1 cellular context compared by ENCODE assay signal in the genomic region with DNA sequence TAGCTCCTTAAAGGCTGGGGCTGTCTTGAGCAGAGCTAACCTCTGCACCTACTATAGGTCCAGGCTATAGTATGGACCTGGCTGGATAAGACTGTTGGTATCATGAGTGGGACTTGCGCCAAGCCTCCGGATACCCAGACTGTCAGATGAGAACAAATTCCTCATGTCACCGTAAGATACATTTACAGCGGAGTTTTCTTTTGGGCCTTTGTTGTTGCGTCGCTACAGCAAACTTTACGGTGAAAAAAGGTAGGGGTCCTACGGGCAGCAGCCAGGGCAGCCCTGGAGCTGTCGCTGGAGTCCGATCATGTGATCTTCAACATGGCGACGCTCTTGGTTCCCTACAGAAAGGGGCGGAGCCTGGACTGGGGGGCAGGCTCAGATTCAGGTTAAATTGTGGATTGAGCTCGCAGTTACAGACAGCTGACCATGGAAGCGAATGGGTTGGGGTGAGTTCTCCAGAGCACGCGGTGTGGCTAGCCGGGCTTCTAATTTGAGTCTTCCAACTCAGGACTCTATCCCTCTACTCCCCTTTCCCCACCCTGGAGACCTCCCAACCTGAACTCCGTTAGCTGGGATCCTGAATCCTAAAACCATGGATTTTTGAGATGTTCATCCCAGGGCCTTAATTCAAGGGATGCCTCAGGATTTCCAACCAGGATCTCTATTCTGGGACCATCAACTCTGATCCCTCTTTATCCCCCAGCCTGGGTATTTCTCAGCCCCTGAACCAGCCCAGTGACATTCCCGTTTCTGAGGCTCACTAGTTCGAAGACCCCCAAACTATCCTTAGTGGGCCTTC.
TF ChIP-seq lines count a peak whose summit lies in the region.

UROD (plus strand) TSS at position 418 of the 802 bp plus-strand sequence; CDS start at position 430, 12 bp downstream.

TF ChIP-seq in HepG2, 621 proteins besides CTCF, POLR2A, EP300 and RAD21 (continued from another document and continues in another):
- TF ChIP-seq, protein P1, sequence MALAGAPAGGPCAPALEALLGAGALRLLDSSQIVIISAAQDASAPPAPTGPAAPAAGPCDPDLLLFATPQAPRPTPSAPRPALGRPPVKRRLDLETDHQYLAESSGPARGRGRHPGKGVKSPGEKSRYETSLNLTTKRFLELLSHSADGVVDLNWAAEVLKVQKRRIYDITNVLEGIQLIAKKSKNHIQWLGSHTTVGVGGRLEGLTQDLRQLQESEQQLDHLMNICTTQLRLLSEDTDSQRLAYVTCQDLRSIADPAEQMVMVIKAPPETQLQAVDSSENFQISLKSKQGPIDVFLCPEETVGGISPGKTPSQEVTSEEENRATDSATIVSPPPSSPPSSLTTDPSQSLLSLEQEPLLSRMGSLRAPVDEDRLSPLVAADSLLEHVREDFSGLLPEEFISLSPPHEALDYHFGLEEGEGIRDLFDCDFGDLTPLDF (CRISPR knock-in tag; IDR thresholded peaks at IDR 0.05): no peak
- TF ChIP-seq SAP130 (CRISPR knock-in tag; IDR thresholded peaks at IDR 0.05; ENCODE audit: low read depth) (peak; percentile 98), IKZF4 (CRISPR knock-in tag; IDR thresholded peaks at IDR 0.05; ENCODE audit: borderline replicate concordance, low read depth, not compliant biosample characterization) (no peak), JUND (CRISPR knock-in tag; IDR thresholded peaks at IDR 0.05) (no peak), RBAK (CRISPR knock-in tag; IDR thresholded peaks at IDR 0.05) (no peak), ZNF879 (CRISPR knock-in tag; IDR thresholded peaks at IDR 0.05) (no peak), ZNF703 (CRISPR knock-in tag; IDR thresholded peaks at IDR 0.05; ENCODE audit: borderline replicate concordance) (no peak), XBP1 (CRISPR knock-in tag; IDR thresholded peaks at IDR 0.05) (no peak), SSRP1 (CRISPR knock-in tag; IDR thresholded peaks at IDR 0.05) (no peak), NR0B2 (CRISPR knock-in tag; IDR thresholded peaks at IDR 0.05) (no peak), ELF4 (CRISPR knock-in tag; IDR thresholded peaks at IDR 0.05; ENCODE audit: borderline replicate concordance) (no peak), TBX2 (CRISPR knock-in tag; IDR thresholded peaks at IDR 0.05; ENCODE audit: borderline replicate concordance) (0 out of 2 replicates have a peak, but pooled peaks have one; percentile 13), KDM5A (IDR thresholded peaks at IDR 0.05; ENCODE audit: borderline replicate concordance, low read length) (peak; percentile 84), SP4 (CRISPR knock-in tag; IDR thresholded peaks at IDR 0.05) (peak; percentile 80), GTF2F1 (IDR thresholded peaks at IDR 0.05; ENCODE audit: low read length) (no peak; the same call in 1 of the 2 replicates), NFYB (CRISPR knock-in tag; IDR thresholded peaks at IDR 0.05) (no peak), HOXA9 (CRISPR knock-in tag; IDR thresholded peaks at IDR 0.05; ENCODE audit: borderline replicate concordance) (no peak), PAWR (CRISPR knock-in tag; IDR thresholded peaks at IDR 0.05; ENCODE audit: borderline replicate concordance) (no peak), HIVEP1 (CRISPR knock-in tag; IDR thresholded peaks at IDR 0.05) (no peak), CREB3 (CRISPR knock-in tag; IDR thresholded peaks at IDR 0.05) (no peak), RBM22 (optimal IDR thresholded peaks at IDR 0.05; ENCODE audit: low read length) (peak; percentile 87), MAFK (conservative IDR thresholded peaks at IDR 0.05 in 1 of 2, IDR thresholded peaks at IDR 0.05 in 1 of 2; ENCODE audit: low read length in 2 of 2) (peak in 1 of 2 experiments; percentile 17; a peak in 1 of 4 replicates), ZNF501 (CRISPR knock-in tag; IDR thresholded peaks at IDR 0.05) (peak; percentile 50; the same call in 1 of the 2 replicates), NCOA1 (CRISPR knock-in tag; IDR thresholded peaks at IDR 0.05) (0 out of 2 replicates have a peak, but pooled peaks have one; percentile 59), YEATS2 (CRISPR knock-in tag; IDR thresholded peaks at IDR 0.05; ENCODE audit: borderline replicate concordance) (peak; percentile 93), PBX3 (CRISPR knock-in tag; IDR thresholded peaks at IDR 0.05; ENCODE audit: borderline replicate concordance) (no peak), ZNF572 (CRISPR knock-in tag; IDR thresholded peaks at IDR 0.05) (no peak), CSRNP2 (CRISPR knock-in tag; conservative IDR thresholded peaks at IDR 0.05; ENCODE audit: low read depth) (no peak), KDM6A (CRISPR knock-in tag; IDR thresholded peaks at IDR 0.05; ENCODE audit: low read depth) (no peak), SRSF4 (IDR thresholded peaks at IDR 0.05; ENCODE audit: low read depth, low read length, poor library complexity, severe bottlenecking) (no peak), FOXM1 (CRISPR knock-in tag; IDR thresholded peaks at IDR 0.05) (no peak), MAFF (IDR thresholded peaks at IDR 0.05; ENCODE audit: low read depth, low read length) (no peak), CCAR2 (optimal IDR thresholded peaks at IDR 0.05; ENCODE audit: low read depth, low read length) (no peak), ZC3H4 (CRISPR knock-in tag; IDR thresholded peaks at IDR 0.05; ENCODE audit: borderline replicate concordance) (no peak), MTF1 (CRISPR knock-in tag; IDR thresholded peaks at IDR 0.05) (no peak), KDM4B (CRISPR knock-in tag; IDR thresholded peaks at IDR 0.05) (no peak), FOXP1 (IDR thresholded peaks at IDR 0.05) (no peak), FOXP1 (CRISPR knock-in tag; IDR thresholded peaks at IDR 0.05) (no peak), ZNF776 (CRISPR knock-in tag; IDR thresholded peaks at IDR 0.05) (no peak), PPARG (CRISPR knock-in tag; conservative IDR thresholded peaks at IDR 0.05) (no peak; the same call in 1 of the 2 replicates), ZNF160 (CRISPR knock-in tag; IDR thresholded peaks at IDR 0.05) (no peak), HNRNPL (IDR thresholded peaks at IDR 0.05; ENCODE audit: low read depth, low read length) (no peak)
- TF ChIP-seq, protein P2, sequence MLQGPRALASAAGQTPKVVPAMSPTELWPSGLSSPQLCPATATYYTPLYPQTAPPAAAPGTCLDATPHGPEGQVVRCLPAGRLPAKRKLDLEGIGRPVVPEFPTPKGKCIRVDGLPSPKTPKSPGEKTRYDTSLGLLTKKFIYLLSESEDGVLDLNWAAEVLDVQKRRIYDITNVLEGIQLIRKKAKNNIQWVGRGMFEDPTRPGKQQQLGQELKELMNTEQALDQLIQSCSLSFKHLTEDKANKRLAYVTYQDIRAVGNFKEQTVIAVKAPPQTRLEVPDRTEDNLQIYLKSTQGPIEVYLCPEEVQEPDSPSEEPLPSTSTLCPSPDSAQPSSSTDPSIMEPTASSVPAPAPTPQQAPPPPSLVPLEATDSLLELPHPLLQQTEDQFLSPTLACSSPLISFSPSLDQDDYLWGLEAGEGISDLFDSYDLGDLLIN (CRISPR knock-in tag; IDR thresholded peaks at IDR 0.05; ENCODE audit: borderline replicate concordance): no peak
- TF ChIP-seq, protein P3, sequence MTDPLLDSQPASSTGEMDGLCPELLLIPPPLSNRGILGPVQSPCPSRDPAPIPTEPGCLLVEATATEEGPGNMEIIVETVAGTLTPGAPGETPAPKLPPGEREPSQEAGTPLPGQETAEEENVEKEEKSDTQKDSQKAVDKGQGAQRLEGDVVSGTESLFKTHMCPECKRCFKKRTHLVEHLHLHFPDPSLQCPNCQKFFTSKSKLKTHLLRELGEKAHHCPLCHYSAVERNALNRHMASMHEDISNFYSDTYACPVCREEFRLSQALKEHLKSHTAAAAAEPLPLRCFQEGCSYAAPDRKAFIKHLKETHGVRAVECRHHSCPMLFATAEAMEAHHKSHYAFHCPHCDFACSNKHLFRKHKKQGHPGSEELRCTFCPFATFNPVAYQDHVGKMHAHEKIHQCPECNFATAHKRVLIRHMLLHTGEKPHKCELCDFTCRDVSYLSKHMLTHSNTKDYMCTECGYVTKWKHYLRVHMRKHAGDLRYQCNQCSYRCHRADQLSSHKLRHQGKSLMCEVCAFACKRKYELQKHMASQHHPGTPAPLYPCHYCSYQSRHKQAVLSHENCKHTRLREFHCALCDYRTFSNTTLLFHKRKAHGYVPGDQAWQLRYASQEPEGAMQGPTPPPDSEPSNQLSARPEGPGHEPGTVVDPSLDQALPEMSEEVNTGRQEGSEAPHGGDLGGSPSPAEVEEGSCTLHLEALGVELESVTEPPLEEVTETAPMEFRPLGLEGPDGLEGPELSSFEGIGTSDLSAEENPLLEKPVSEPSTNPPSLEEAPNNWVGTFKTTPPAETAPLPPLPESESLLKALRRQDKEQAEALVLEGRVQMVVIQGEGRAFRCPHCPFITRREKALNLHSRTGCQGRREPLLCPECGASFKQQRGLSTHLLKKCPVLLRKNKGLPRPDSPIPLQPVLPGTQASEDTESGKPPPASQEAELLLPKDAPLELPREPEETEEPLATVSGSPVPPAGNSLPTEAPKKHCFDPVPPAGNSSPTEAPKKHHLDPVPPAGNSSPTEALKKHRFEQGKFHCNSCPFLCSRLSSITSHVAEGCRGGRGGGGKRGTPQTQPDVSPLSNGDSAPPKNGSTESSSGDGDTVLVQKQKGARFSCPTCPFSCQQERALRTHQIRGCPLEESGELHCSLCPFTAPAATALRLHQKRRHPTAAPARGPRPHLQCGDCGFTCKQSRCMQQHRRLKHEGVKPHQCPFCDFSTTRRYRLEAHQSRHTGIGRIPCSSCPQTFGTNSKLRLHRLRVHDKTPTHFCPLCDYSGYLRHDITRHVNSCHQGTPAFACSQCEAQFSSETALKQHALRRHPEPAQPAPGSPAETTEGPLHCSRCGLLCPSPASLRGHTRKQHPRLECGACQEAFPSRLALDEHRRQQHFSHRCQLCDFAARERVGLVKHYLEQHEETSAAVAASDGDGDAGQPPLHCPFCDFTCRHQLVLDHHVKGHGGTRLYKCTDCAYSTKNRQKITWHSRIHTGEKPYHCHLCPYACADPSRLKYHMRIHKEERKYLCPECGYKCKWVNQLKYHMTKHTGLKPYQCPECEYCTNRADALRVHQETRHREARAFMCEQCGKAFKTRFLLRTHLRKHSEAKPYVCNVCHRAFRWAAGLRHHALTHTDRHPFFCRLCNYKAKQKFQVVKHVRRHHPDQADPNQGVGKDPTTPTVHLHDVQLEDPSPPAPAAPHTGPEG (CRISPR knock-in tag; IDR thresholded peaks at IDR 0.05): no peak
- TF ChIP-seq, protein P4, sequence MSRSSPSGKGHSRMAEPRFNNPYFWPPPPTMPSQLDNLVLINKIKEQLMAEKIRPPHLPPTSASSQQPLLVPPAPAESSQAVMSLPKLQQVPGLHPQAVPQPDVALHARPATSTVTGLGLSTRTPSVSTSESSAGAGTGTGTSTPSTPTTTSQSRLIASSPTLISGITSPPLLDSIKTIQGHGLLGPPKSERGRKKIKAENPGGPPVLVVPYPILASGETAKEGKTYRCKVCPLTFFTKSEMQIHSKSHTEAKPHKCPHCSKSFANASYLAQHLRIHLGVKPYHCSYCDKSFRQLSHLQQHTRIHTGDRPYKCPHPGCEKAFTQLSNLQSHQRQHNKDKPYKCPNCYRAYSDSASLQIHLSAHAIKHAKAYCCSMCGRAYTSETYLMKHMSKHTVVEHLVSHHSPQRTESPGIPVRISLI (CRISPR knock-in tag; IDR thresholded peaks at IDR 0.05; ENCODE audit: borderline replicate concordance): peak; percentile 15; the same call in 1 of the 2 replicates
- TF ChIP-seq, protein P5, sequence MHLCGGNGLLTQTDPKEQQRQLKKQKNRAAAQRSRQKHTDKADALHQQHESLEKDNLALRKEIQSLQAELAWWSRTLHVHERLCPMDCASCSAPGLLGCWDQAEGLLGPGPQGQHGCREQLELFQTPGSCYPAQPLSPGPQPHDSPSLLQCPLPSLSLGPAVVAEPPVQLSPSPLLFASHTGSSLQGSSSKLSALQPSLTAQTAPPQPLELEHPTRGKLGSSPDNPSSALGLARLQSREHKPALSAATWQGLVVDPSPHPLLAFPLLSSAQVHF (CRISPR knock-in tag; IDR thresholded peaks at IDR 0.05): no peak
- TF ChIP-seq, protein P6, sequence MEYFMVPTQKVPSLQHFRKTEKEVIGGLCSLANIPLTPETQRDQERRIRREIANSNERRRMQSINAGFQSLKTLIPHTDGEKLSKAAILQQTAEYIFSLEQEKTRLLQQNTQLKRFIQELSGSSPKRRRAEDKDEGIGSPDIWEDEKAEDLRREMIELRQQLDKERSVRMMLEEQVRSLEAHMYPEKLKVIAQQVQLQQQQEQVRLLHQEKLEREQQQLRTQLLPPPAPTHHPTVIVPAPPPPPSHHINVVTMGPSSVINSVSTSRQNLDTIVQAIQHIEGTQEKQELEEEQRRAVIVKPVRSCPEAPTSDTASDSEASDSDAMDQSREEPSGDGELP (IDR thresholded peaks at IDR 0.05; ENCODE audit: borderline replicate concordance, low read depth): peak; percentile 89
